In genomic region chr15:58419803-58420524, GRCh38 we compare ENCODE assay signal across 1 cellular context.
TF ChIP-seq lines count a peak whose summit lies in the region.

No MANE protein-coding gene starts in this region.

TF ChIP-seq in HepG2, 621 proteins besides CTCF, POLR2A, EP300 and RAD21 (continued from another document):
- no peak for TF ChIP-seq ZNF576 (CRISPR knock-in tag; IDR thresholded peaks at IDR 0.05)
- TF ChIP-seq JUND (CRISPR knock-in tag; IDR thresholded peaks at IDR 0.05) = no peak
- no peak for TF ChIP-seq ZNF260 (CRISPR knock-in tag; IDR thresholded peaks at IDR 0.05; ENCODE audit: borderline replicate concordance, low read depth)
- TF ChIP-seq TAF15 (IDR thresholded peaks at IDR 0.05; ENCODE audit: low read depth, low read length, poor library complexity, severe bottlenecking) = no peak
- no peak for TF ChIP-seq NONO (IDR thresholded peaks at IDR 0.05)
- TF ChIP-seq NONO (CRISPR knock-in tag; conservative IDR thresholded peaks at IDR 0.05) = no peak
- TF ChIP-seq ZNF230 (CRISPR knock-in tag; IDR thresholded peaks at IDR 0.05) = no peak
- TF ChIP-seq MEIS2 (CRISPR knock-in tag; IDR thresholded peaks at IDR 0.05) = no peak
- TF ChIP-seq DNMT3B (CRISPR knock-in tag; conservative IDR thresholded peaks at IDR 0.05) = 0 out of 2 replicates have a peak, but pooled peaks have one; percentile 38
- TF ChIP-seq MBD4 (IDR thresholded peaks at IDR 0.05; ENCODE audit: borderline replicate concordance, low read length) = no peak
- TF ChIP-seq, protein P1, sequence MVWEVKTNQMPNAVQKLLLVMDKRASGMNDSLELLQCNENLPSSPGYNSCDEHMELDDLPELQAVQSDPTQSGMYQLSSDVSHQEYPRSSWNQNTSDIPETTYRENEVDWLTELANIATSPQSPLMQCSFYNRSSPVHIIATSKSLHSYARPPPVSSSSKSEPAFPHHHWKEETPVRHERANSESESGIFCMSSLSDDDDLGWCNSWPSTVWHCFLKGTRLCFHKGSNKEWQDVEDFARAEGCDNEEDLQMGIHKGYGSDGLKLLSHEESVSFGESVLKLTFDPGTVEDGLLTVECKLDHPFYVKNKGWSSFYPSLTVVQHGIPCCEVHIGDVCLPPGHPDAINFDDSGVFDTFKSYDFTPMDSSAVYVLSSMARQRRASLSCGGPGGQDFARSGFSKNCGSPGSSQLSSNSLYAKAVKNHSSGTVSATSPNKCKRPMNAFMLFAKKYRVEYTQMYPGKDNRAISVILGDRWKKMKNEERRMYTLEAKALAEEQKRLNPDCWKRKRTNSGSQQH (CRISPR knock-in tag; IDR thresholded peaks at IDR 0.05; ENCODE audit: low read depth) = no peak
- no peak for TF ChIP-seq CBFB (CRISPR knock-in tag; IDR thresholded peaks at IDR 0.05)
- TF ChIP-seq SALL1 (CRISPR knock-in tag; IDR thresholded peaks at IDR 0.05) = peak; percentile 54
- TF ChIP-seq MED13 (CRISPR knock-in tag; IDR thresholded peaks at IDR 0.05) = no peak
- TF ChIP-seq MED1 (CRISPR knock-in tag; IDR thresholded peaks at IDR 0.05) = no peak
- TF ChIP-seq TOPORS (CRISPR knock-in tag; IDR thresholded peaks at IDR 0.05) = no peak
- no peak for TF ChIP-seq TERF1 (CRISPR knock-in tag; IDR thresholded peaks at IDR 0.05)
- TF ChIP-seq ZMYM3 (CRISPR knock-in tag; IDR thresholded peaks at IDR 0.05) = 0 out of 2 replicates have a peak, but pooled peaks have one; percentile 22
- no peak for TF ChIP-seq ZNF18 (CRISPR knock-in tag; IDR thresholded peaks at IDR 0.05; ENCODE audit: insufficient replicate concordance)
- TF ChIP-seq SKI (IDR thresholded peaks at IDR 0.05; ENCODE audit: partially characterized antibody) = no peak
- peak; percentile 78 for TF ChIP-seq BCL6 (CRISPR knock-in tag; IDR thresholded peaks at IDR 0.05)
- TF ChIP-seq, protein P2, sequence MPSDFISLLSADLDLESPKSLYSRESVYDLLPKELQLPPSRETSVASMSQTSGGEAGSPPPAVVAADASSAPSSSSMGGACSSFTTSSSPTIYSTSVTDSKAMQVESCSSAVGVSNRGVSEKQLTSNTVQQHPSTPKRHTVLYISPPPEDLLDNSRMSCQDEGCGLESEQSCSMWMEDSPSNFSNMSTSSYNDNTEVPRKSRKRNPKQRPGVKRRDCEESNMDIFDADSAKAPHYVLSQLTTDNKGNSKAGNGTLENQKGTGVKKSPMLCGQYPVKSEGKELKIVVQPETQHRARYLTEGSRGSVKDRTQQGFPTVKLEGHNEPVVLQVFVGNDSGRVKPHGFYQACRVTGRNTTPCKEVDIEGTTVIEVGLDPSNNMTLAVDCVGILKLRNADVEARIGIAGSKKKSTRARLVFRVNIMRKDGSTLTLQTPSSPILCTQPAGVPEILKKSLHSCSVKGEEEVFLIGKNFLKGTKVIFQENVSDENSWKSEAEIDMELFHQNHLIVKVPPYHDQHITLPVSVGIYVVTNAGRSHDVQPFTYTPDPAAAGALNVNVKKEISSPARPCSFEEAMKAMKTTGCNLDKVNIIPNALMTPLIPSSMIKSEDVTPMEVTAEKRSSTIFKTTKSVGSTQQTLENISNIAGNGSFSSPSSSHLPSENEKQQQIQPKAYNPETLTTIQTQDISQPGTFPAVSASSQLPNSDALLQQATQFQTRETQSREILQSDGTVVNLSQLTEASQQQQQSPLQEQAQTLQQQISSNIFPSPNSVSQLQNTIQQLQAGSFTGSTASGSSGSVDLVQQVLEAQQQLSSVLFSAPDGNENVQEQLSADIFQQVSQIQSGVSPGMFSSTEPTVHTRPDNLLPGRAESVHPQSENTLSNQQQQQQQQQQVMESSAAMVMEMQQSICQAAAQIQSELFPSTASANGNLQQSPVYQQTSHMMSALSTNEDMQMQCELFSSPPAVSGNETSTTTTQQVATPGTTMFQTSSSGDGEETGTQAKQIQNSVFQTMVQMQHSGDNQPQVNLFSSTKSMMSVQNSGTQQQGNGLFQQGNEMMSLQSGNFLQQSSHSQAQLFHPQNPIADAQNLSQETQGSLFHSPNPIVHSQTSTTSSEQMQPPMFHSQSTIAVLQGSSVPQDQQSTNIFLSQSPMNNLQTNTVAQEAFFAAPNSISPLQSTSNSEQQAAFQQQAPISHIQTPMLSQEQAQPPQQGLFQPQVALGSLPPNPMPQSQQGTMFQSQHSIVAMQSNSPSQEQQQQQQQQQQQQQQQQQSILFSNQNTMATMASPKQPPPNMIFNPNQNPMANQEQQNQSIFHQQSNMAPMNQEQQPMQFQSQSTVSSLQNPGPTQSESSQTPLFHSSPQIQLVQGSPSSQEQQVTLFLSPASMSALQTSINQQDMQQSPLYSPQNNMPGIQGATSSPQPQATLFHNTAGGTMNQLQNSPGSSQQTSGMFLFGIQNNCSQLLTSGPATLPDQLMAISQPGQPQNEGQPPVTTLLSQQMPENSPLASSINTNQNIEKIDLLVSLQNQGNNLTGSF (CRISPR knock-in tag; IDR thresholded peaks at IDR 0.05) = no peak
- no peak for TF ChIP-seq ZNF350 (CRISPR knock-in tag; IDR thresholded peaks at IDR 0.05; ENCODE audit: borderline replicate concordance, low read depth)
- TF ChIP-seq FOXA1 (IDR thresholded peaks at IDR 0.05) = no peak
- TF ChIP-seq FOXA1 (CRISPR knock-in tag; IDR thresholded peaks at IDR 0.05) = peak; percentile 38; the same call in 1 of the 2 replicates
- TF ChIP-seq ZNF891 (CRISPR knock-in tag; IDR thresholded peaks at IDR 0.05) = no peak
- no peak for TF ChIP-seq GZF1 (CRISPR knock-in tag; IDR thresholded peaks at IDR 0.05)
- no peak for TF ChIP-seq NFKBIZ (CRISPR knock-in tag; IDR thresholded peaks at IDR 0.05)
- TF ChIP-seq KMT2B (CRISPR knock-in tag; IDR thresholded peaks at IDR 0.05) = no peak
- TF ChIP-seq NCOR1 (IDR thresholded peaks at IDR 0.05; ENCODE audit: borderline replicate concordance, low read length) = no peak
- TF ChIP-seq ZNF205 (CRISPR knock-in tag; IDR thresholded peaks at IDR 0.05) = no peak
- TF ChIP-seq YY1 (IDR thresholded peaks at IDR 0.05; ENCODE audit: insufficient read depth, insufficient replicate concordance, low read depth, low read length) = no peak
- TF ChIP-seq, protein P3, sequence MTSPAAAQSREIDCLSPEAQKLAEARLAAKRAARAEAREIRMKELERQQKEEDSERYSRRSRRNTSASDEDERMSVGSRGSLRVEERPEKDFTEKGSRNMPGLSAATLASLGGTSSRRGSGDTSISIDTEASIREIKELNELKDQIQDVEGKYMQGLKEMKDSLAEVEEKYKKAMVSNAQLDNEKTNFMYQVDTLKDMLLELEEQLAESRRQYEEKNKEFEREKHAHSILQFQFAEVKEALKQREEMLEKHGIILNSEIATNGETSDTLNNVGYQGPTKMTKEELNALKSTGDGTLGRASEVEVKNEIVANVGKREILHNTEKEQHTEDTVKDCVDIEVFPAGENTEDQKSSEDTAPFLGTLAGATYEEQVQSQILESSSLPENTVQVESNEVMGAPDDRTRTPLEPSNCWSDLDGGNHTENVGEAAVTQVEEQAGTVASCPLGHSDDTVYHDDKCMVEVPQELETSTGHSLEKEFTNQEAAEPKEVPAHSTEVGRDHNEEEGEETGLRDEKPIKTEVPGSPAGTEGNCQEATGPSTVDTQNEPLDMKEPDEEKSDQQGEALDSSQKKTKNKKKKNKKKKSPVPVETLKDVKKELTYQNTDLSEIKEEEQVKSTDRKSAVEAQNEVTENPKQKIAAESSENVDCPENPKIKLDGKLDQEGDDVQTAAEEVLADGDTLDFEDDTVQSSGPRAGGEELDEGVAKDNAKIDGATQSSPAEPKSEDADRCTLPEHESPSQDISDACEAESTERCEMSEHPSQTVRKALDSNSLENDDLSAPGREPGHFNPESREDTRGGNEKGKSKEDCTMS (CRISPR knock-in tag; conservative IDR thresholded peaks at IDR 0.05) = no peak
- no peak for TF ChIP-seq KLF6 (CRISPR knock-in tag; IDR thresholded peaks at IDR 0.05)
- TF ChIP-seq ZNF691 (CRISPR knock-in tag; IDR thresholded peaks at IDR 0.05; ENCODE audit: borderline replicate concordance, low read depth) = no peak
- no peak for TF ChIP-seq ZBTB38 (CRISPR knock-in tag; IDR thresholded peaks at IDR 0.05)
- no peak for TF ChIP-seq HNRNPL (IDR thresholded peaks at IDR 0.05; ENCODE audit: low read depth, low read length)
- TF ChIP-seq ZNF263 (CRISPR knock-in tag; IDR thresholded peaks at IDR 0.05) = peak; percentile 78
- no peak for TF ChIP-seq HIVEP1 (CRISPR knock-in tag; IDR thresholded peaks at IDR 0.05)
